ENCODE assay signal across 8 cellular contexts in genomic region chr17:39002991-39003715, GRCh38. TPM values are rescaled to one million over a fixed set of nuclear protein-coding genes. Genes with fewer than 3 reads are reported as not detected.
A peak's percentile ranks its signal among the peaks of the same experiment; 100 is the strongest.
DNase-seq lines count a peak whose midpoint lies in the region; ATAC-seq and TF ChIP-seq lines count a peak whose summit lies in the region.

No MANE protein-coding gene starts in this region.

- whole genome bisulfite sequencing in gastroesophageal sphincter (ENCODE audit: low coverage in 1 of 2), 2 donors = 32 to 42% methylated on average over 14 to 16 of the region's 16 CpGs

- H3K27ac ChIP-seq in HEK293 (ENCODE audit: extremely low read depth, low read depth, low read length) (no peak overlapping the region), gastroesophageal sphincter (peak overlapping the region; percentile 29 to 87 (median 80)), skin epidermis (peak overlapping the region in 20 of 21 experiments; percentile 58 to 93 (median 82))

- no peak for TF ChIP-seq EP300 in gastroesophageal sphincter (IDR thresholded peaks at IDR 0.05)

- TF ChIP-seq POLR2A in gastroesophageal sphincter (IDR thresholded peaks at IDR 0.05) = peak in 1 of 2 donors; percentile 20

- TF ChIP-seq CTCF in HEK293 (tag by site-specific recombination; IDR thresholded peaks at IDR 0.05) = no peak
- no peak for TF ChIP-seq CTCF in gastroesophageal sphincter (IDR thresholded peaks at IDR 0.05)

- H3K9me3 ChIP-seq in HEK293 (ENCODE audit: control insufficient read depth, insufficient read depth, low read depth, low read length) (no peaks in the 10 kb centered on the region), gastroesophageal sphincter (no peaks in the 10 kb centered on the region)

- CTCF ChIA-PET in HEK293 (lab: Yijun Ruan, JAX) = interaction anchor here (0.7 kb wide), 1 partner anchor 204 kb away, joined by 3 read pairs; no protein-coding TSS in a partner anchor

- H3K4me1 ChIP-seq in HEK293 (ENCODE audit: control insufficient read depth, insufficient read depth, low read length) (no peaks in the 10 kb centered on the region), gastroesophageal sphincter (peaks cover 3 to 48% (median 21%) of the 10 kb centered on the region in 3 donors)

- no peaks in the 10 kb centered on the region for H3K27me3 ChIP-seq in gastroesophageal sphincter

- POLR2A ChIA-PET in HEK293 (lab: Yijun Ruan, JAX) = no interaction called here

- no peak overlapping the region for H3K4me3 ChIP-seq in HEK293 (ENCODE audit: low read depth, low read length)
- H3K4me3 ChIP-seq in gastroesophageal sphincter = peak overlapping the region in 1 of 2 donors; percentile 10
- H3K4me3 ChIP-seq in skin epidermis = peak overlapping the region in 1 of 7 experiments; percentile 21

- peak; percentile 14 for DNase-seq in activated T-helper 1 cell treated with Interleukin-2 at 50 U/mL for 16 hours (ENCODE audit: low read depth)
- DNase-seq in DMS153 treated with DMSO at 0.1 percent for 48 hours (lab: John Stamatoyannopoulos, UW; ENCODE audit: unreplicated experiment) = no peak

- ATAC-seq in gastroesophageal sphincter (peak; percentile 87), HG03469 (IDR thresholded peaks at IDR 0.05; ENCODE audit: unreplicated experiment) (no peak), GM18858 (IDR thresholded peaks at IDR 0.05; ENCODE audit: unreplicated experiment) (no peak), HG03432 (IDR thresholded peaks at IDR 0.05; ENCODE audit: unreplicated experiment) (no peak)

- H3K36me3 ChIP-seq in HEK293 (ENCODE audit: control insufficient read depth in 2 of 2, insufficient read depth in 1 of 2, low read length in 2 of 2) (no peaks in the 10 kb centered on the region), gastroesophageal sphincter (no peaks in the 10 kb centered on the region)

TF ChIP-seq in HEK293, 187 proteins besides CTCF, POLR2A, EP300 and RAD21:
- TF ChIP-seq, protein P1, sequence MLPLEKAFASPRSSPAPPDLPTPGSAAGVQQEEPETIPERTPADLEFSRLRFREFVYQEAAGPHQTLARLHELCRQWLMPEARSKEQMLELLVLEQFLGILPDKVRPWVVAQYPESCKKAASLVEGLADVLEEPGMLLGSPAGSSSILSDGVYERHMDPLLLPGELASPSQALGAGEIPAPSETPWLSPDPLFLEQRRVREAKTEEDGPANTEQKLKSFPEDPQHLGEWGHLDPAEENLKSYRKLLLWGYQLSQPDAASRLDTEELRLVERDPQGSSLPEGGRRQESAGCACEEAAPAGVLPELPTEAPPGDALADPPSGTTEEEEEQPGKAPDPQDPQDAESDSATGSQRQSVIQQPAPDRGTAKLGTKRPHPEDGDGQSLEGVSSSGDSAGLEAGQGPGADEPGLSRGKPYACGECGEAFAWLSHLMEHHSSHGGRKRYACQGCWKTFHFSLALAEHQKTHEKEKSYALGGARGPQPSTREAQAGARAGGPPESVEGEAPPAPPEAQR (tag by site-specific recombination; IDR thresholded peaks at IDR 0.05) = no peak
- TF ChIP-seq ZBTB6 (tag by site-specific recombination; IDR thresholded peaks at IDR 0.05) (no peak), ZNF274 (IDR thresholded peaks at IDR 0.05; ENCODE audit: low read length) (no peak), ZNF274 (tag by site-specific recombination; IDR thresholded peaks at IDR 0.05; ENCODE audit: borderline replicate concordance) (peak; percentile 96), IKZF3 (tag by site-specific recombination; IDR thresholded peaks at IDR 0.05) (no peak), ZNF843 (tag by site-specific recombination; IDR thresholded peaks at IDR 0.05) (no peak), ZNF2 (tag by site-specific recombination; IDR thresholded peaks at IDR 0.05) (no peak), ZFP3 (tag by site-specific recombination; IDR thresholded peaks at IDR 0.05; ENCODE audit: low read depth) (no peak)
TF ChIP-seq in HEK293: peak in this region for 1.

RNA-seq across cellular contexts. Expression of gene FBXO47, which starts 36.0 kb away (rescaled TPM):
- under 1 TPM in 1 of 4 donors, not detected in 3; 0.25 TPM for total RNA-seq in gastroesophageal sphincter
